ENCODE assay signal across 1 cellular context in the genomic region with DNA sequence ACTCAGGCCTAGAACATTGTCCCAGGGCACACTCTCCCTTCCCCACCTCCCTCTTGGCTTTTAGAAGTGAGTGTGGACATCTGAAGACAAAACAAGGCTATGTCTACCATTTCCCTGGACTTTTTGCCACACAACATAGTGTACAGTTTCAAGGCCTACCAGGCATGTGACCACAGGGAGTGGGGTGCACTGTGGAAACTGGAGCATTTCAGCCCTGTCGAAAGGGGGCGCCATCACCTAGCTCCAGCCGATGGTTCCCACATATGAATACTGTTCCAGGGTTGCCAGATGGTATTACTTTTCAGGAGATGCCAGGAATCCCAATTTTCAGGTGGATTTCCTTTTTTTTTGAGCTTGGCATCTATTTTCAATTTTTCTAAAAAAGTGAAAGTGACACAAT.
TF ChIP-seq lines count a peak whose summit lies in the region.

No MANE protein-coding gene starts in this region.

TF ChIP-seq in HepG2, 621 proteins besides CTCF, POLR2A, EP300 and RAD21 (continued from another document):
- TF ChIP-seq, protein P1, sequence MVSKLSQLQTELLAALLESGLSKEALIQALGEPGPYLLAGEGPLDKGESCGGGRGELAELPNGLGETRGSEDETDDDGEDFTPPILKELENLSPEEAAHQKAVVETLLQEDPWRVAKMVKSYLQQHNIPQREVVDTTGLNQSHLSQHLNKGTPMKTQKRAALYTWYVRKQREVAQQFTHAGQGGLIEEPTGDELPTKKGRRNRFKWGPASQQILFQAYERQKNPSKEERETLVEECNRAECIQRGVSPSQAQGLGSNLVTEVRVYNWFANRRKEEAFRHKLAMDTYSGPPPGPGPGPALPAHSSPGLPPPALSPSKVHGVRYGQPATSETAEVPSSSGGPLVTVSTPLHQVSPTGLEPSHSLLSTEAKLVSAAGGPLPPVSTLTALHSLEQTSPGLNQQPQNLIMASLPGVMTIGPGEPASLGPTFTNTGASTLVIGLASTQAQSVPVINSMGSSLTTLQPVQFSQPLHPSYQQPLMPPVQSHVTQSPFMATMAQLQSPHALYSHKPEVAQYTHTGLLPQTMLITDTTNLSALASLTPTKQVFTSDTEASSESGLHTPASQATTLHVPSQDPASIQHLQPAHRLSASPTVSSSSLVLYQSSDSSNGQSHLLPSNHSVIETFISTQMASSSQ (IDR thresholded peaks at IDR 0.05; ENCODE audit: low read depth) = no peak
- TF ChIP-seq, protein P1 (CRISPR knock-in tag; IDR thresholded peaks at IDR 0.05; ENCODE audit: borderline replicate concordance) = no peak
- TF ChIP-seq, protein P2, sequence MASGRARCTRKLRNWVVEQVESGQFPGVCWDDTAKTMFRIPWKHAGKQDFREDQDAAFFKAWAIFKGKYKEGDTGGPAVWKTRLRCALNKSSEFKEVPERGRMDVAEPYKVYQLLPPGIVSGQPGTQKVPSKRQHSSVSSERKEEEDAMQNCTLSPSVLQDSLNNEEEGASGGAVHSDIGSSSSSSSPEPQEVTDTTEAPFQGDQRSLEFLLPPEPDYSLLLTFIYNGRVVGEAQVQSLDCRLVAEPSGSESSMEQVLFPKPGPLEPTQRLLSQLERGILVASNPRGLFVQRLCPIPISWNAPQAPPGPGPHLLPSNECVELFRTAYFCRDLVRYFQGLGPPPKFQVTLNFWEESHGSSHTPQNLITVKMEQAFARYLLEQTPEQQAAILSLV (CRISPR knock-in tag; IDR thresholded peaks at IDR 0.05; ENCODE audit: borderline replicate concordance) = no peak
- TF ChIP-seq BRD4 (CRISPR knock-in tag; IDR thresholded peaks at IDR 0.05) (no peak), STAG1 (CRISPR knock-in tag; IDR thresholded peaks at IDR 0.05) (peak; percentile 74), NKX3-1 (CRISPR knock-in tag; IDR thresholded peaks at IDR 0.05) (no peak), SMC3 (IDR thresholded peaks at IDR 0.05; ENCODE audit: low read length) (peak; percentile 39; the same call in 1 of the 2 replicates), SAP130 (CRISPR knock-in tag; IDR thresholded peaks at IDR 0.05; ENCODE audit: low read depth) (no peak), HIVEP1 (CRISPR knock-in tag; IDR thresholded peaks at IDR 0.05) (no peak), GLI4 (CRISPR knock-in tag; IDR thresholded peaks at IDR 0.05; ENCODE audit: borderline replicate concordance) (no peak), FOXK2 (IDR thresholded peaks at IDR 0.05) (no peak), ZNF296 (CRISPR knock-in tag; conservative IDR thresholded peaks at IDR 0.05) (no peak), TCF7 (IDR thresholded peaks at IDR 0.05; ENCODE audit: low read depth) (no peak), ZMYM2 (CRISPR knock-in tag; IDR thresholded peaks at IDR 0.05) (no peak), JARID2 (CRISPR knock-in tag; IDR thresholded peaks at IDR 0.05; ENCODE audit: insufficient replicate concordance) (no peak), SYNCRIP (IDR thresholded peaks at IDR 0.05; ENCODE audit: insufficient read depth, low read depth, low read length) (no peak), ZNF10 (CRISPR knock-in tag; IDR thresholded peaks at IDR 0.05; ENCODE audit: borderline replicate concordance, low read depth) (no peak), ZNF607 (CRISPR knock-in tag; IDR thresholded peaks at IDR 0.05; ENCODE audit: borderline replicate concordance) (no peak)
- TF ChIP-seq, protein P3, sequence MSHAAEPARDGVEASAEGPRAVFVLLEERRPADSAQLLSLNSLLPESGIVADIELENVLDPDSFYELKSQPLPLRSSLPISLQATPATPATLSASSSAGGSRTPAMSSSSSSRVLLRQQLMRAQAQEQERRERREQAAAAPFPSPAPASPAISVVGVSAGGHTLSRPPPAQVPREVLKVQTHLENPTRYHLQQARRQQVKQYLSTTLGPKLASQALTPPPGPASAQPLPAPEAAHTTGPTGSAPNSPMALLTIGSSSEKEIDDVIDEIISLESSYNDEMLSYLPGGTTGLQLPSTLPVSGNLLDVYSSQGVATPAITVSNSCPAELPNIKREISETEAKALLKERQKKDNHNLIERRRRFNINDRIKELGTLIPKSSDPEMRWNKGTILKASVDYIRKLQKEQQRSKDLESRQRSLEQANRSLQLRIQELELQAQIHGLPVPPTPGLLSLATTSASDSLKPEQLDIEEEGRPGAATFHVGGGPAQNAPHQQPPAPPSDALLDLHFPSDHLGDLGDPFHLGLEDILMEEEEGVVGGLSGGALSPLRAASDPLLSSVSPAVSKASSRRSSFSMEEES (CRISPR knock-in tag; IDR thresholded peaks at IDR 0.05) = 0 out of 2 replicates have a peak, but pooled peaks have one; percentile 40
- TF ChIP-seq, protein P4, sequence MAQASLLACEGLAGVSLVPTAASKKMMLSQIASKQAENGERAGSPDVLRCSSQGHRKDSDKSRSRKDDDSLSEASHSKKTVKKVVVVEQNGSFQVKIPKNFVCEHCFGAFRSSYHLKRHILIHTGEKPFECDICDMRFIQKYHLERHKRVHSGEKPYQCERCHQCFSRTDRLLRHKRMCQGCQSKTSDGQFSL (CRISPR knock-in tag; IDR thresholded peaks at IDR 0.05) = no peak
- TF ChIP-seq, protein P5, sequence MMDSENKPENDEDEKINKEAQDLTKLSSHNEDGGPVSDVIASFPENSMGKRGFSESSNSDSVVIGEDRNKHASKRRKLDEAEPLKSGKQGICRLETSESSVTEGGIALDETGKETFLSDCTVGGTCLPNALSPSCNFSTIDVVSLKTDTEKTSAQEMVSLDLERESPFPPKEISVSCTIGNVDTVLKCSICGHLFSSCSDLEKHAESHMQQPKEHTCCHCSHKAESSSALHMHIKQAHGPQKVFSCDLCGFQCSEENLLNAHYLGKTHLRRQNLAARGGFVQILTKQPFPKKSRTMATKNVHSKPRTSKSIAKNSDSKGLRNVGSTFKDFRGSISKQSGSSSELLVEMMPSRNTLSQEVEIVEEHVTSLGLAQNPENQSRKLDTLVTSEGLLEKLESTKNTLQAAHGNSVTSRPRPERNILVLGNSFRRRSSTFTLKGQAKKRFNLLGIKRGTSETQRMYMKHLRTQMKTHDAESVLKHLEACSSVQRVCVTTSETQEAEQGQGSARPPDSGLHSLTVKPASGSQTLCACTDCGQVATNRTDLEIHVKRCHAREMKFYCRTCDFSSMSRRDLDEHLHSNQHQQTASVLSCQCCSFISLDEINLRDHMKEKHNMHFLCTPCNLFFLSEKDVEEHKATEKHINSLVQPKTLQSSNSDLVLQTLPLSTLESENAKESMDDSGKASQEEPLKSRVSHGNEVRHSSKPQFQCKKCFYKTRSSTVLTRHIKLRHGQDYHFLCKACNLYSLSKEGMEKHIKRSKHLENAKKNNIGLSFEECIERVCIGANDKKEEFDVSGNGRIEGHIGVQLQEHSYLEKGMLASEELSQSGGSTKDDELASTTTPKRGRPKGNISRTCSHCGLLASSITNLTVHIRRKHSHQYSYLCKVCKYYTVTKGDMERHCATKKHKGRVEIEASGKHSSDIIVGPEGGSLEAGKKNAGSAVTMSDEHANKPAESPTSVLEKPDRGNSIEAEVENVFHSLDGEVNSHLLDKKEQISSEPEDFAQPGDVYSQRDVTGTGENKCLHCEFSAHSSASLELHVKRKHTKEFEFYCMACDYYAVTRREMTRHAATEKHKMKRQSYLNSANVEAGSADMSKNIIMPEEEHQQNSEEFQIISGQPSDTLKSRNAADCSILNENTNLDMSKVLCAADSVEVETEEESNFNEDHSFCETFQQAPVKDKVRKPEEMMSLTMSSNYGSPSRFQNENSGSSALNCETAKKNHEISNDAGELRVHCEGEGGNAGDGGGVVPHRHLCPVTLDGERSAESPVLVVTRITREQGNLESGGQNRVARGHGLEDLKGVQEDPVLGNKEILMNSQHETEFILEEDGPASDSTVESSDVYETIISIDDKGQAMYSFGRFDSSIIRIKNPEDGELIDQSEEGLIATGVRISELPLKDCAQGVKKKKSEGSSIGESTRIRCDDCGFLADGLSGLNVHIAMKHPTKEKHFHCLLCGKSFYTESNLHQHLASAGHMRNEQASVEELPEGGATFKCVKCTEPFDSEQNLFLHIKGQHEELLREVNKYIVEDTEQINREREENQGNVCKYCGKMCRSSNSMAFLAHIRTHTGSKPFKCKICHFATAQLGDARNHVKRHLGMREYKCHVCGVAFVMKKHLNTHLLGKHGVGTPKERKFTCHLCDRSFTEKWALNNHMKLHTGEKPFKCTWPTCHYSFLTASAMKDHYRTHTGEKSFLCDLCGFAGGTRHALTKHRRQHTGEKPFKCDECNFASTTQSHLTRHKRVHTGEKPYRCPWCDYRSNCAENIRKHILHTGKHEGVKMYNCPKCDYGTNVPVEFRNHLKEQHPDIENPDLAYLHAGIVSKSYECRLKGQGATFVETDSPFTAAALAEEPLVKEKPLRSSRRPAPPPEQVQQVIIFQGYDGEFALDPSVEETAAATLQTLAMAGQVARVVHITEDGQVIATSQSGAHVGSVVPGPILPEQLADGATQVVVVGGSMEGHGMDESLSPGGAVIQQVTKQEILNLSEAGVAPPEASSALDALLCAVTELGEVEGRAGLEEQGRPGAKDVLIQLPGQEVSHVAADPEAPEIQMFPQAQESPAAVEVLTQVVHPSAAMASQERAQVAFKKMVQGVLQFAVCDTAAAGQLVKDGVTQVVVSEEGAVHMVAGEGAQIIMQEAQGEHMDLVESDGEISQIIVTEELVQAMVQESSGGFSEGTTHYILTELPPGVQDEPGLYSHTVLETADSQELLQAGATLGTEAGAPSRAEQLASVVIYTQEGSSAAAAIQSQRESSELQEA (CRISPR knock-in tag; IDR thresholded peaks at IDR 0.05; ENCODE audit: not compliant biosample characterization) = no peak
- TF ChIP-seq, protein P6, sequence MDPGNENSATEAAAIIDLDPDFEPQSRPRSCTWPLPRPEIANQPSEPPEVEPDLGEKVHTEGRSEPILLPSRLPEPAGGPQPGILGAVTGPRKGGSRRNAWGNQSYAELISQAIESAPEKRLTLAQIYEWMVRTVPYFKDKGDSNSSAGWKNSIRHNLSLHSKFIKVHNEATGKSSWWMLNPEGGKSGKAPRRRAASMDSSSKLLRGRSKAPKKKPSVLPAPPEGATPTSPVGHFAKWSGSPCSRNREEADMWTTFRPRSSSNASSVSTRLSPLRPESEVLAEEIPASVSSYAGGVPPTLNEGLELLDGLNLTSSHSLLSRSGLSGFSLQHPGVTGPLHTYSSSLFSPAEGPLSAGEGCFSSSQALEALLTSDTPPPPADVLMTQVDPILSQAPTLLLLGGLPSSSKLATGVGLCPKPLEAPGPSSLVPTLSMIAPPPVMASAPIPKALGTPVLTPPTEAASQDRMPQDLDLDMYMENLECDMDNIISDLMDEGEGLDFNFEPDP (CRISPR knock-in tag; conservative IDR thresholded peaks at IDR 0.05) = no peak
